Comparison of ENCODE assay signal across 16 cellular contexts in the genomic region with DNA sequence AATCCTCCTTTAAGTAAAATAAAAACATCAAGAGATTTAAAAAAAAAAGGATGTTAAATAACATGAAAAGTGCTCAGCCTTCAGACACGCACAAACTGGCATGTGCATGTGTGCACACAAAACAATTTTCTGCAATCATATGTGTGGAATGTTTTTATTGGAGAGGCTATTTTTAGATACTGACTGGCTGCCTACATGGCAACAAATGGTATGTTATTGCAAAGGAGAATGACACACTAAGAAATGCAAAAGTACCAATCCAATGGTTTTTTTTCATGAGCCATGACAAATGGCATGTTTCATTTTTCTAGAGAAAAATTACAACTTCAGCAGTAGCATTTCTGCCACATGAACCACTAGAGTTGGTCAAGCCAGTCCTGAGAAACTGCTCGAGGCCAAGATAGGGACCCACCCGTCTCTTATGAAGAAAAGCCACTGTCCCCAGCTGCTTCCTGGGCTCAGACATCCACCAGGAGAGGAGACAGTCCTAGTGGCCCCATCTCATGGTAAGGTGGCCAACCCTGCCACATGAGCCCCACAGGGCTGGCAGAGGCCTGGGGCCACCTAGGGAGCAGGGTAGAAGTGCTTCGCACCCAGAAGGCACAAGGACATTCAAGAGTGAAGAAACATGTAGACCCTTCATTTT.
DNase-seq lines count a peak whose midpoint lies in the region; ATAC-seq and TF ChIP-seq lines count a peak whose summit lies in the region.
"Had no signal": no experiment of that assay in that cellular context is flagged by ENCODE, and none has a peak within 500 bp of the region (broad histone marks: within the 10 kb centered on the region; RNA-seq: fewer than 3 reads in every experiment).

No MANE protein-coding gene starts in this region.

- 70 to 78% methylated on average over 4 of the region's 4 CpGs for WGBS in thyroid gland, 2 donors

- peaks cover 17 to 26% of the 10 kb centered on the region in 2 donors for H3K4me1 ChIP-seq in thyroid gland

- no peaks in the 10 kb centered on the region for H3K9me3 ChIP-seq in thyroid gland
- H3K9me3 ChIP-seq: left lung had no signal

- H3K27me3 ChIP-seq in brain microvascular endothelial cell (replicated peaks) = no peaks in the 10 kb centered on the region
- no peaks in the 10 kb centered on the region for H3K27me3 ChIP-seq in thyroid gland
- H3K27me3 ChIP-seq: left lung had no signal

- H3K4me3 Mint-ChIP-seq in endothelial cell (ENCODE audit: unreplicated experiment) = no peak overlapping the region
- H3K4me3 Mint-ChIP-seq: stimulated activated naive B cell treated with anti-CD40 and anti-IgM and Interleukin-4, amounts not matched to agents 10 μg/mL and 1 μg/mL and 100 μg/mL, for 72 hours had no signal

- intact Hi-C loops in thyroid gland (cut with DNase I) = no loop called here

- DNase-seq in HS-5 (ENCODE audit: low read depth) = peak; percentile 18
- DNase-seq in brain microvascular endothelial cell = peak; percentile 71
- peak; percentile 69 for DNase-seq in kidney glomerular epithelial cell (lab: John Stamatoyannopoulos, UW)
- DNase-seq in thyroid gland = no peak
- no peak for DNase-seq in activated CD4-positive, alpha-beta T cell treated with anti-CD3 and anti-CD28 coated beads, Interleukin-2, amount 50 U/mL, for 48 hours
- DNase-seq in NCI-H526 treated with DMSO at 0.1 percent for 48 hours (lab: John Stamatoyannopoulos, UW) = no peak
- DNase-seq in endothelial cell (ENCODE audit: low spot score) = no peak
- DNase-seq: activated CD4-positive, alpha-beta T cell treated with anti-CD3 and anti-CD28 coated beads for 1 hour; Calu3; glutamatergic neuron; H7; left lung; NCI-H1436; NCI-H748 treated with DMSO at 0.1 percent for 48 hours; stimulated activated naive B cell treated with anti-CD40 and anti-IgM and Interleukin-4, amounts not matched to agents 10 μg/mL and 1 μg/mL and 100 μg/mL, for 72 hours had no signal

- peak overlapping the region; percentile 78 for H3K27ac ChIP-seq in brain microvascular endothelial cell
- peak overlapping the region; percentile 17 to 56 (median 52) for H3K27ac ChIP-seq in thyroid gland
- H3K27ac ChIP-seq: left lung had no signal

- H3K36me3 Mint-ChIP-seq in endothelial cell (ENCODE audit: low read depth, unreplicated experiment) = peaks cover 6% of the 10 kb centered on the region
- H3K36me3 Mint-ChIP-seq: stimulated activated naive B cell treated with anti-CD40 and anti-IgM and Interleukin-4, amounts not matched to agents 10 μg/mL and 1 μg/mL and 100 μg/mL, for 72 hours had no signal

- TF ChIP-seq CTCF in brain microvascular endothelial cell (IDR thresholded peaks at IDR 0.05; ENCODE audit: low read depth, low read length, missing control alignments) (no peak), thyroid gland (IDR thresholded peaks at IDR 0.05) (no peak), endothelial cell (IDR thresholded peaks at IDR 0.05; ENCODE audit: unreplicated experiment) (no peak)

- peaks cover 8% of the 10 kb centered on the region for H3K36me3 ChIP-seq in brain microvascular endothelial cell (replicated peaks)
- H3K36me3 ChIP-seq in thyroid gland = no peaks in the 10 kb centered on the region

- no peak for ATAC-seq in HG02623 (IDR thresholded peaks at IDR 0.05; ENCODE audit: unreplicated experiment)
- ATAC-seq: left lung; stimulated activated naive B cell treated with anti-CD40 and anti-IgM and Interleukin-4, amounts not matched to agents 10 μg/mL and 1 μg/mL and 100 μg/mL, for 72 hours had no signal

- no peak overlapping the region for H3K27ac Mint-ChIP-seq in endothelial cell (ENCODE audit: unreplicated experiment)
- H3K27ac Mint-ChIP-seq: stimulated activated naive B cell treated with anti-CD40 and anti-IgM and Interleukin-4, amounts not matched to agents 10 μg/mL and 1 μg/mL and 100 μg/mL, for 72 hours had no signal

- TF ChIP-seq POLR2A in thyroid gland (IDR thresholded peaks at IDR 0.05) = no peak

- H3K4me3 ChIP-seq in brain microvascular endothelial cell (ENCODE audit: low read depth, low read length) = no peak overlapping the region
- no peak overlapping the region for H3K4me3 ChIP-seq in thyroid gland (replicated peaks in 1 of 3)
- H3K4me3 ChIP-seq: left lung had no signal

- no peaks in the 10 kb centered on the region for H3K4me1 Mint-ChIP-seq in endothelial cell (ENCODE audit: unreplicated experiment)
- H3K4me1 Mint-ChIP-seq: stimulated activated naive B cell treated with anti-CD40 and anti-IgM and Interleukin-4, amounts not matched to agents 10 μg/mL and 1 μg/mL and 100 μg/mL, for 72 hours had no signal

- H3K27me3 Mint-ChIP-seq in endothelial cell (ENCODE audit: unreplicated experiment) = peaks cover 5% of the 10 kb centered on the region
- H3K27me3 Mint-ChIP-seq: stimulated activated naive B cell treated with anti-CD40 and anti-IgM and Interleukin-4, amounts not matched to agents 10 μg/mL and 1 μg/mL and 100 μg/mL, for 72 hours had no signal

- in situ Hi-C loops in brain microvascular endothelial cell (cut with HindIII; ENCODE audit: low pct_ligation_motif_present, low sequenced_read_pairs) = no loop called here

- H3K9me3 Mint-ChIP-seq in endothelial cell (ENCODE audit: unreplicated experiment) = no peaks in the 10 kb centered on the region
- H3K9me3 Mint-ChIP-seq: stimulated activated naive B cell treated with anti-CD40 and anti-IgM and Interleukin-4, amounts not matched to agents 10 μg/mL and 1 μg/mL and 100 μg/mL, for 72 hours had no signal

Comparison
In these comparisons a context has a peak if more than half of its experiments do, and no peak if none do; other contexts are left out.
1. DNase-seq: peak in HS-5 (single experiment), brain microvascular endothelial cell (single experiment) and kidney glomerular epithelial cell (single experiment); none in thyroid gland (0 of 2), activated CD4-positive, alpha-beta T cell treated with anti-CD3 and anti-CD28 coated beads, Interleukin-2, amount 50 U/mL, for 48 hours (0 of 2), NCI-H526 treated with DMSO at 0.1 percent for 48 hours (single experiment) and endothelial cell (single experiment).